In genomic region chr5:158152151-158152550, GRCh38 we compare ENCODE assay signal across 22 cellular contexts.
DNase-seq lines count a peak whose midpoint lies in the region; ATAC-seq, FAIRE-seq and TF ChIP-seq lines count a peak whose summit lies in the region.
"Had no signal": no experiment of that assay in that cellular context is flagged by ENCODE, and none has a peak within 500 bp of the region (broad histone marks: within the 10 kb centered on the region; RNA-seq: fewer than 3 reads in every experiment).

No MANE protein-coding gene starts in this region.

- no peaks in the 10 kb centered on the region for H4K20me1 ChIP-seq in astrocyte (ENCODE audit: insufficient read depth, low read length)
- no peaks in the 10 kb centered on the region for H4K20me1 ChIP-seq in smooth muscle cell (ENCODE audit: low read depth)
- H4K20me1 ChIP-seq: BLaER1 had no signal

- DNase-seq in EH (ENCODE audit: low read depth) (peak; percentile 21), astrocyte (ENCODE audit: low read depth) (peak; percentile 66), fibroblast of mammary gland (ENCODE audit: low read depth) (peak; percentile 34), CD14-positive monocyte (ENCODE audit: low spot score) (no peak), GM12892 (ENCODE audit: insufficient read length) (no peak), smooth muscle cell (lab: John Stamatoyannopoulos, UW; ENCODE audit: unreplicated experiment) (no peak)
- DNase-seq: Calu3; CD4-positive, alpha-beta T cell; CD8-positive, alpha-beta memory T cell; DMS53; DMS79 treated with DMSO at 0.1 percent for 48 hours; EL; GDM1; GM23248; H7; HCEC 1CT had no signal

- no peak overlapping the region for H3K4me3 ChIP-seq in astrocyte (ENCODE audit: insufficient read depth, low read depth, low read length)
- no peak overlapping the region for H3K4me3 ChIP-seq in fibroblast of mammary gland (ENCODE audit: control insufficient read depth, low read depth, low read length)
- H3K4me3 ChIP-seq in smooth muscle cell: no peak overlapping the region
- H3K4me3 ChIP-seq: BLaER1, GM23248 had no signal

- H3K27me3 Mint-ChIP-seq in astrocyte (ENCODE audit: low read depth, unreplicated experiment): peaks cover 22% of the 10 kb centered on the region
- H3K27me3 Mint-ChIP-seq in CD14-positive monocyte (ENCODE audit: low read depth in 3 of 3): peaks cover 0 to 7% (median 1%) of the 10 kb centered on the region in 3 donors

- H3K4me1 ChIP-seq in astrocyte (ENCODE audit: insufficient read depth, low read length) (peaks cover 12% of the 10 kb centered on the region), smooth muscle cell (ENCODE audit: low read depth) (no peaks in the 10 kb centered on the region)

- H3K4me3 Mint-ChIP-seq in astrocyte (ENCODE audit: unreplicated experiment): no peak overlapping the region
- no peak overlapping the region for H3K4me3 Mint-ChIP-seq in CD14-positive monocyte
- H3K4me3 Mint-ChIP-seq: B cell; CD4-positive, alpha-beta T cell; CD8-positive, alpha-beta memory T cell had no signal

- no peak overlapping the region for H2AFZ ChIP-seq in astrocyte (ENCODE audit: low read depth, low read length)
- H2AFZ ChIP-seq in smooth muscle cell (ENCODE audit: low read depth): no peak overlapping the region
- H2AFZ ChIP-seq: GM23248 had no signal

- H3F3A ChIP-seq in smooth muscle cell (ENCODE audit: low read depth): no peaks in the 10 kb centered on the region

- TF ChIP-seq CTCF in astrocyte (IDR thresholded peaks at IDR 0.05; ENCODE audit: insufficient read depth, low read depth, low read length): no peak
- no peak for TF ChIP-seq CTCF in fibroblast of mammary gland (conservative IDR thresholded peaks at IDR 0.05; ENCODE audit: control insufficient read depth, insufficient read depth, low read depth, low read length)
- no peak for TF ChIP-seq CTCF in CD14-positive monocyte (IDR thresholded peaks at IDR 0.05)
- TF ChIP-seq CTCF in smooth muscle cell (IDR thresholded peaks at IDR 0.05; ENCODE audit: borderline replicate concordance, insufficient read depth, poor library complexity, severe bottlenecking): no peak

- no peak overlapping the region for H3K9ac ChIP-seq in astrocyte (ENCODE audit: low read length)
- no peak overlapping the region for H3K9ac ChIP-seq in smooth muscle cell (ENCODE audit: low read depth)
- H3K9ac ChIP-seq: BLaER1, GM23248 had no signal

- H3K4me2 ChIP-seq in astrocyte (ENCODE audit: low read length): no peak overlapping the region
- no peak overlapping the region for H3K4me2 ChIP-seq in smooth muscle cell
- H3K4me2 ChIP-seq: BLaER1 had no signal

- FAIRE-seq in astrocyte (lab: Jason Lieb, UNC): no peak
- no peak for FAIRE-seq in GM12892 (lab: Jason Lieb, UNC)
- FAIRE-seq: GM12891, H1 had no signal

- TF ChIP-seq POLR2A in GM12892 (IDR thresholded peaks at IDR 0.05; ENCODE audit: low read depth, low read length): no peak

- WGBS in smooth muscle cell (ENCODE audit: low lambda C conversion rate): 93% methylated on average over 2 of the region's 2 CpGs

- intact Hi-C loops in CD14-positive monocyte (cut with micrococcal nuclease): no loop called here

- H3K36me3 ChIP-seq in astrocyte (ENCODE audit: insufficient read depth, low read length) (no peaks in the 10 kb centered on the region), smooth muscle cell (ENCODE audit: low read depth) (no peaks in the 10 kb centered on the region)
- H3K36me3 ChIP-seq: BLaER1 had no signal

- H3K27ac Mint-ChIP-seq in astrocyte (ENCODE audit: unreplicated experiment) (no peak overlapping the region), CD14-positive monocyte (no peak overlapping the region)
- H3K27ac Mint-ChIP-seq: B cell; CD4-positive, alpha-beta T cell; CD8-positive, alpha-beta memory T cell had no signal

- H3K36me3 Mint-ChIP-seq in astrocyte (ENCODE audit: low read depth, unreplicated experiment): no peaks in the 10 kb centered on the region
- no peaks in the 10 kb centered on the region for H3K36me3 Mint-ChIP-seq in CD14-positive monocyte
- H3K36me3 Mint-ChIP-seq: CD8-positive, alpha-beta memory T cell had no signal

- ATAC-seq in GM19324 (IDR thresholded peaks at IDR 0.05; ENCODE audit: low FRiP score, unreplicated experiment): no peak

- H3K27me3 ChIP-seq in astrocyte (ENCODE audit: insufficient read depth, low read length): no peaks in the 10 kb centered on the region
- peaks cover 5% of the 10 kb centered on the region for H3K27me3 ChIP-seq in smooth muscle cell (ENCODE audit: low read depth)
- H3K27me3 ChIP-seq: BLaER1 had no signal

- no peaks in the 10 kb centered on the region for H3K9me3 ChIP-seq in astrocyte (ENCODE audit: insufficient read depth, low read depth, low read length)
- no peaks in the 10 kb centered on the region for H3K9me3 ChIP-seq in smooth muscle cell (replicated peaks; ENCODE audit: low read depth)

- H3K27ac ChIP-seq in astrocyte (ENCODE audit: low read depth, low read length) (no peak overlapping the region), smooth muscle cell (ENCODE audit: low read depth) (no peak overlapping the region)
- H3K27ac ChIP-seq: BLaER1, C4-2B, GM23248 had no signal

- H3K9me3 Mint-ChIP-seq in astrocyte (ENCODE audit: unreplicated experiment) (no peaks in the 10 kb centered on the region), CD14-positive monocyte (peaks cover 0 to 2% (median 0%) of the 10 kb centered on the region in 7 donors)
- H3K9me3 Mint-ChIP-seq: CD4-positive, alpha-beta T cell; CD8-positive, alpha-beta memory T cell had no signal

- H3K79me2 ChIP-seq in astrocyte (ENCODE audit: insufficient read depth, low read length): no peaks in the 10 kb centered on the region
- no peaks in the 10 kb centered on the region for H3K79me2 ChIP-seq in smooth muscle cell (ENCODE audit: low read depth)

- H3K4me1 Mint-ChIP-seq in astrocyte (ENCODE audit: low read depth, unreplicated experiment): peaks cover 14% of the 10 kb centered on the region
- H3K4me1 Mint-ChIP-seq in CD14-positive monocyte: no peaks in the 10 kb centered on the region
- H3K4me1 Mint-ChIP-seq: B cell; CD8-positive, alpha-beta memory T cell had no signal

Comparison
In these comparisons a context has a peak if more than half of its experiments do, and no peak if none do; other contexts are left out.
1. DNase-seq: peak in EH (single experiment), astrocyte (single experiment) and fibroblast of mammary gland (single experiment); none in CD14-positive monocyte (single experiment), GM12892 (single experiment) and smooth muscle cell (single experiment).